In genomic region chr10:100999742-101000601, GRCh38 we compare ENCODE assay signal across 8 cellular contexts. TPM values are rescaled to one million over a fixed set of nuclear protein-coding genes. Genes with fewer than 3 reads are reported as not detected.
DNase-seq lines count a peak whose midpoint lies in the region; ATAC-seq and TF ChIP-seq lines count a peak whose summit lies in the region.

A gene with protein sequence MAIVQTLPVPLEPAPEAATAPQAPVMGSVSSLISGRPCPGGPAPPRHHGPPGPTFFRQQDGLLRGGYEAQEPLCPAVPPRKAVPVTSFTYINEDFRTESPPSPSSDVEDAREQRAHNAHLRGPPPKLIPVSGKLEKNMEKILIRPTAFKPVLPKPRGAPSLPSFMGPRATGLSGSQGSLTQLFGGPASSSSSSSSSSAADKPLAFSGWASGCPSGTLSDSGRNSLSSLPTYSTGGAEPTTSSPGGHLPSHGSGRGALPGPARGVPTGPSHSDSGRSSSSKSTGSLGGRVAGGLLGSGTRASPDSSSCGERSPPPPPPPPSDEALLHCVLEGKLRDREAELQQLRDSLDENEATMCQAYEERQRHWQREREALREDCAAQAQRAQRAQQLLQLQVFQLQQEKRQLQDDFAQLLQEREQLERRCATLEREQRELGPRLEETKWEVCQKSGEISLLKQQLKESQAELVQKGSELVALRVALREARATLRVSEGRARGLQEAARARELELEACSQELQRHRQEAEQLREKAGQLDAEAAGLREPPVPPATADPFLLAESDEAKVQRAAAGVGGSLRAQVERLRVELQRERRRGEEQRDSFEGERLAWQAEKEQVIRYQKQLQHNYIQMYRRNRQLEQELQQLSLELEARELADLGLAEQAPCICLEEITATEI (plus strand): TSS chr10:100999808. CDS start chr10:101002539, 2,731 bp downstream.

- H3K27ac ChIP-seq in OCI-LY1 (ENCODE audit: low read depth, low read length, poor library complexity, severe bottlenecking) (peak within 1 kb of the TSS; percentile 97), duodenal mucosa (ENCODE audit: low read depth, low read length) (peak within 1 kb of the TSS; percentile 96), thyroid gland (peak within 1 kb of the TSS; percentile 99 to 100 (median 99))

- H3K4me3 ChIP-seq in OCI-LY1 (ENCODE audit: low read depth, low read length, poor library complexity, severe bottlenecking) (peak within 1 kb of the TSS; percentile 92), duodenal mucosa (ENCODE audit: low read depth in 1 of 2, low read length in 2 of 2) (peak within 1 kb of the TSS; percentile 89), thyroid gland (replicated peaks in 1 of 3) (peak within 1 kb of the TSS; percentile 52 to 81 (median 62))

- H2AFZ ChIP-seq in OCI-LY1 (ENCODE audit: low read length) = no peak within 1 kb of the TSS

- intact Hi-C loops in thyroid gland (cut with DNase I) = no loop called here

- no peaks in the 10 kb centered on the region for H3K27me3 ChIP-seq in OCI-LY1 (ENCODE audit: insufficient read depth, low read length)
- H3K27me3 ChIP-seq in duodenal mucosa (ENCODE audit: control insufficient read depth in 1 of 2, insufficient read depth in 2 of 2, low read length in 2 of 2) = no peaks in the 10 kb centered on the region
- H3K27me3 ChIP-seq in thyroid gland = no peaks in the 10 kb centered on the region

- peak in 1 of 2 donors; percentile 17 for TF ChIP-seq POLR2A in thyroid gland (IDR thresholded peaks at IDR 0.05)

- H3K4me1 ChIP-seq in OCI-LY1 (ENCODE audit: insufficient read depth, low read length, severe bottlenecking) (peaks cover 18% of the 10 kb centered on the region), duodenal mucosa (ENCODE audit: control insufficient read depth in 1 of 2, insufficient read depth in 2 of 2, low read length in 2 of 2) (peaks cover 25 to 44% of the 10 kb centered on the region in 2 donors), thyroid gland (peaks cover 29 to 39% of the 10 kb centered on the region in 2 donors)

- H3K9ac ChIP-seq in OCI-LY1 (ENCODE audit: low read length) (peak within 1 kb of the TSS; percentile 88), duodenal mucosa (ENCODE audit: low read depth in 1 of 2, low read length in 2 of 2) (peak within 1 kb of the TSS; percentile 76 to 88)

- peak; percentile 24 for DNase-seq in DMS 273 (lab: John Stamatoyannopoulos, UW; ENCODE audit: unreplicated experiment)
- no peak for DNase-seq in DMS 273 treated with DMSO at 0.1 percent for 48 hours (lab: John Stamatoyannopoulos, UW)
- peak; percentile 48 for DNase-seq in medulla oblongata (ENCODE audit: extremely low spot score)
- peak; percentile 70 to 80 for DNase-seq in thyroid gland
- DNase-seq in NCI-H2081 (lab: John Stamatoyannopoulos, UW) = no peak

- 0 to 7% methylated on average over 16 to 18 of the region's 59 CpGs for WGBS in thyroid gland, 2 donors

- H4K20me1 ChIP-seq in OCI-LY1 (ENCODE audit: insufficient read depth, low read length) = no peaks in the 10 kb centered on the region

- TF ChIP-seq CTCF in OCI-LY1 (IDR thresholded peaks at IDR 0.05; ENCODE audit: low read length) (no peak), thyroid gland (IDR thresholded peaks at IDR 0.05) (peak in 1 of 6 experiments; percentile 6)

- H3K79me2 ChIP-seq in OCI-LY1 (ENCODE audit: insufficient read depth, low read length) = no peaks in the 10 kb centered on the region

- H3K4me2 ChIP-seq in OCI-LY1 (ENCODE audit: low read length) = peak within 1 kb of the TSS; percentile 89

- ATAC-seq in HG03135 (IDR thresholded peaks at IDR 0.05; ENCODE audit: unreplicated experiment) = no peak

- H3F3A ChIP-seq in OCI-LY1 (ENCODE audit: insufficient read depth, low read length) = no peaks in the 10 kb centered on the region; the same call in 1 of the 2 replicates

- no peaks in the 10 kb centered on the region for H3K9me2 ChIP-seq in OCI-LY1 (ENCODE audit: low read depth, low read length)

- H3K9me3 ChIP-seq in OCI-LY1 (ENCODE audit: low read length) (no peaks in the 10 kb centered on the region), duodenal mucosa (ENCODE audit: control insufficient read depth in 1 of 2, low read length in 2 of 2) (no peaks in the 10 kb centered on the region), thyroid gland (no peaks in the 10 kb centered on the region)

- H3K36me3 ChIP-seq in OCI-LY1 (ENCODE audit: insufficient read depth, low read length) (no peaks in the 10 kb centered on the region), duodenal mucosa (ENCODE audit: control insufficient read depth in 1 of 2, insufficient read depth in 2 of 2, low read length in 2 of 2) (peaks cover 0 to 16% of the 10 kb centered on the region in 2 donors), thyroid gland (peaks cover 11 to 13% of the 10 kb centered on the region in 2 donors)

RNA-seq across cellular contexts. Expression of the gene that starts here (rescaled TPM):
- 100 to 1,000 TPM in 1 of 4 donors, 10 to 100 TPM in 3; 75.4 to 107 (median 88.1) TPM for total RNA-seq in thyroid gland

Comparison
In these comparisons a context has a peak if more than half of its experiments do, and no peak if none do; other contexts are left out.
1. DNase-seq: peak in DMS 273 (single experiment), medulla oblongata (single experiment) and thyroid gland (2 of 2); none in DMS 273 treated with DMSO at 0.1 percent for 48 hours (single experiment) and NCI-H2081 (0 of 2).
2. Peak in every context shown above with its lines, with median percentiles within 50 percentile points of each other: H3K27ac ChIP-seq and H3K4me3 ChIP-seq.